ENCODE assay signal across 23 cellular contexts in the genomic region with DNA sequence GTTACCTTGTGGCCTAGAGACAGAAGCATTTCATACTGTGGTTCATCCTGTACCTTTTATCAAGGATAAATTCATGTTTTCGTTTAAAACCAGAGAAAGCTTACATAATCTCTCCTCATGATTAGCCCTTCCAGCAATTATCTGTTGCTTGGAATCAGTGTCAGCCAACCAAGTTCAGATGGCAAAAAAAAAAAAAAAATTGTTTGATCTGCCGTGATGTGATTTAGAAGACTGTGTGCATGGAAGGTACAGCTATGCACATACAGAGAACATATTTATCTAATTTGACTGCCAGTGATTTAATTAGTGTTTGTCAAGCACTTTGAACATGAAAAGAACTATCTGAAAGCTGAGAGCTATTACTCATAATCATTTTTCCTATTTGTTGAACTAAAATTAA.
"Had no signal": no experiment of that assay in that cellular context is flagged by ENCODE, and none has a peak within 500 bp of the region (broad histone marks: within the 10 kb centered on the region; RNA-seq: fewer than 3 reads in every experiment).

No MANE protein-coding gene starts in this region.

- H3K27me3 Mint-ChIP-seq: activated CD4-positive, alpha-beta T cell treated with anti-CD3 and anti-CD28 coated beads, Interleukin-2, amount 10 ng/mL, durations not matched to agents 24 days and 14 days; activated naive CD8-positive, alpha-beta T cell; central memory CD8-positive, alpha-beta T cell; T-helper 17 cell had no signal

- H3K36me3 Mint-ChIP-seq: activated naive CD8-positive, alpha-beta T cell; brain; WTC11 had no signal

- ATAC-seq: activated T-cell treated with anti-CD3 and anti-CD28 coated beads, Interleukin-2, amount 50 U/mL, for 4 hours; T-helper 17 cell; WTC11 had no signal

- H3K4me1 Mint-ChIP-seq: brain, T-helper 17 cell had no signal

- H3K4me3 Mint-ChIP-seq: activated CD4-positive, alpha-beta T cell treated with anti-CD3 and anti-CD28 coated beads, Interleukin-2, amount 10 ng/mL, durations not matched to agents 24 days and 14 days; activated naive CD4-positive, alpha-beta T cell treated with anti-CD3 and anti-CD28 coated beads for 36 hours; activated naive CD8-positive, alpha-beta T cell; activated T-cell treated with anti-CD3 and anti-CD28 coated beads, Interleukin-2, amount 50 U/mL, for 4 hours; brain; central memory CD8-positive, alpha-beta T cell; T-helper 17 cell; WTC11 had no signal

- H3K9me3 Mint-ChIP-seq: activated naive CD4-positive, alpha-beta T cell treated with anti-CD3 and anti-CD28 coated beads for 36 hours; activated T-cell treated with anti-CD3 and anti-CD28 coated beads, Interleukin-2, amount 50 U/mL, for 4 hours; central memory CD8-positive, alpha-beta T cell had no signal

- H3K27ac Mint-ChIP-seq: activated CD4-positive, alpha-beta T cell treated with anti-CD3 and anti-CD28 coated beads, Interleukin-2, amount 10 ng/mL, durations not matched to agents 24 days and 14 days; activated naive CD4-positive, alpha-beta T cell treated with anti-CD3 and anti-CD28 coated beads for 36 hours; activated naive CD8-positive, alpha-beta T cell; brain; T-helper 17 cell; WTC11 had no signal

- DNase-seq: activated CD4-positive, alpha-beta T cell treated with anti-CD3 and anti-CD28 coated beads for 1 hour; activated CD4-positive, alpha-beta T cell treated with anti-CD3 and anti-CD28 coated beads, Interleukin-2, amount 10 ng/mL, durations not matched to agents 24 days and 14 days; activated CD4-positive, alpha-beta T cell treated with anti-CD3 and anti-CD28 coated beads, Interleukin-2, amount 50 U/mL, for 48 hours; activated effector memory CD4-positive, alpha-beta T cell treated with anti-CD3 and anti-CD28 coated beads, Interleukin-2, amount 50 U/mL, for 16 hours; activated naive CD4-positive, alpha-beta T cell treated with anti-CD3 and anti-CD28 coated beads for 36 hours; activated T-cell treated with anti-CD3 and anti-CD28 coated beads, Interleukin-2, amount 50 U/mL, for 4 hours; amygdala; cortex of kidney; Kasumi-1; KBM-7; NCI-H1105 treated with DMSO at 0.1 percent for 48 hours; NCI-H1694 treated with DMSO at 0.1 percent for 48 hours; NCI-H2081 treated with DMSO at 0.1 percent for 48 hours; NCI-H2171; NCI-H2227 treated with DMSO at 0.1 percent for 48 hours; NCI-H526; SIG-M5; T-helper 17 cell; T-helper 9 cell had no signal
